Comparison of ENCODE assay signal across 19 cellular contexts in genomic region chr1:228157381-228158126, GRCh38. TPM values are rescaled to one million over a fixed set of nuclear protein-coding genes. Genes with fewer than 3 reads are reported as not detected.
DNase-seq lines count a peak whose midpoint lies in the region; ATAC-seq and TF ChIP-seq lines count a peak whose summit lies in the region.
"Had no signal": no experiment of that assay in that cellular context is flagged by ENCODE, and none has a peak within 500 bp of the region (broad histone marks: within the 10 kb centered on the region; RNA-seq: fewer than 3 reads in every experiment).

No MANE protein-coding gene starts in this region.

- ATAC-seq in CD8-positive, alpha-beta T cell = peak; percentile 74
- peak; percentile 34 for ATAC-seq in central memory CD8-positive, alpha-beta T cell (replicated peaks; ENCODE audit: extremely low read depth, poor library complexity, severe bottlenecking)
- ATAC-seq in naive thymus-derived CD4-positive, alpha-beta T cell = peak; percentile 14
- no peak for ATAC-seq in left lobe of liver

- no peak for TF ChIP-seq CTCF in CD8-positive, alpha-beta T cell (IDR thresholded peaks at IDR 0.05)
- TF ChIP-seq CTCF in type B pancreatic cell (conservative IDR thresholded peaks at IDR 0.05) (no peak), GM10266 (IDR thresholded peaks at IDR 0.05; ENCODE audit: control insufficient read depth, insufficient read depth, low read depth, missing control alignments) (no peak)

- H3K4me3 ChIP-seq in BLaER1 = no peak overlapping the region; the same call in 1 of the 2 replicates
- peak overlapping the region; percentile 31 for H3K4me3 ChIP-seq in CD8-positive, alpha-beta T cell (ENCODE audit: low read depth, low read length)
- no peak overlapping the region for H3K4me3 ChIP-seq in naive thymus-derived CD4-positive, alpha-beta T cell (ENCODE audit: low read length)
- H3K4me3 ChIP-seq: adrenal gland, upper lobe of left lung had no signal

- H4K20me1 ChIP-seq in BLaER1 = peaks cover 18% of the 10 kb centered on the region; the same call in 1 of the 2 replicates

- H3K4me1 ChIP-seq in BLaER1 = peaks cover 57% of the 10 kb centered on the region
- peaks cover 45% of the 10 kb centered on the region for H3K4me1 ChIP-seq in CD8-positive, alpha-beta T cell (ENCODE audit: insufficient read depth, low read length)
- H3K4me1 ChIP-seq in naive thymus-derived CD4-positive, alpha-beta T cell (ENCODE audit: control insufficient read depth in 2 of 2, insufficient read depth in 2 of 2, low read length in 2 of 2) = peaks cover 0 to 19% of the 10 kb centered on the region in 2 donors
- H3K4me1 ChIP-seq: adrenal gland had no signal

- H3K27ac ChIP-seq in BLaER1 = peak overlapping the region; percentile 68
- peak overlapping the region; percentile 30 for H3K27ac ChIP-seq in CD8-positive, alpha-beta T cell (ENCODE audit: low read depth, low read length)
- H3K27ac ChIP-seq in naive thymus-derived CD4-positive, alpha-beta T cell (ENCODE audit: low read depth, low read length) = no peak overlapping the region
- H3K27ac ChIP-seq: adrenal gland, upper lobe of left lung had no signal

- CTCF ChIA-PET in CD8-positive, alpha-beta T cell (lab: Charles Lee) = interaction anchor here (0.8 to 1.6 kb wide), 5 partner anchors 9 to 27 kb away, joined by 3 to 7 read pairs (median 6); partner anchors contain the start of gene GUK1
- CTCF ChIA-PET in naive thymus-derived CD4-positive, alpha-beta T cell (lab: Charles Lee) = interaction anchor here (1.0 kb wide), 1 partner anchor 329 kb away, joined by 3 read pairs; the partner anchor contains the start of gene RNF187

- POLR2A ChIA-PET in CD8-positive, alpha-beta T cell (lab: Charles Lee) = interaction anchor here (0.9 to 4.0 kb wide), 3 partner anchors 8 to 21 kb away, joined by 5 to 28 read pairs (median 6); partner anchors contain the start of genes GUK1 and IBA57
- POLR2A ChIA-PET in naive thymus-derived CD4-positive, alpha-beta T cell (lab: Charles Lee) = interaction anchor here (2.9 kb wide), 1 partner anchor 8 kb away, joined by 19 read pairs; the partner anchor contains the start of gene IBA57

- intact Hi-C loops in CD8-positive, alpha-beta T cell (cut with DNase I, micrococcal nuclease) = loop anchor here (2.0 kb wide), 1 partner anchor 17 kb away; the partner anchor contains the start of gene GUK1 (in 2 of the 2)
- intact Hi-C loops in naive thymus-derived CD4-positive, alpha-beta T cell (cut with micrococcal nuclease) = loop anchor here in 1 of 2 donors (2.0 kb wide), 1 partner anchor 17 kb away; the partner anchor contains the start of gene GUK1

- H3K9me3 Mint-ChIP-seq in CD8-positive, alpha-beta T cell = no peaks in the 10 kb centered on the region
- H3K9me3 Mint-ChIP-seq in central memory CD8-positive, alpha-beta T cell = no peaks in the 10 kb centered on the region
- peaks cover 0 to 1% (median 0%) of the 10 kb centered on the region in 11 donors for H3K9me3 Mint-ChIP-seq in naive thymus-derived CD4-positive, alpha-beta T cell
- no peaks in the 10 kb centered on the region for H3K9me3 Mint-ChIP-seq in type B pancreatic cell
- H3K9me3 Mint-ChIP-seq: nephron; stimulated activated naive CD8-positive, alpha-beta T cell treated with anti-CD3 and anti-CD28 coated beads, Interleukin-15, Interleukin-2, amounts not matched to agents 100 ng/mL and 50 ng/mL, for 24 hours; T-helper 2 cell treated with Interferon-gamma antibody and Interleukin-4, amounts not matched to agents 5 μg/mL and 100 μg/mL, for 36 hours had no signal

- H3K4me3 Mint-ChIP-seq in CD8-positive, alpha-beta T cell = peak overlapping the region; percentile 78
- H3K4me3 Mint-ChIP-seq in central memory CD8-positive, alpha-beta T cell = peak overlapping the region; percentile 29
- H3K4me3 Mint-ChIP-seq in naive thymus-derived CD4-positive, alpha-beta T cell = peak overlapping the region in 4 of 10 donors; percentile 27 to 69 (median 42)
- no peak overlapping the region for H3K4me3 Mint-ChIP-seq in type B pancreatic cell
- H3K4me3 Mint-ChIP-seq: nephron; stimulated activated naive CD8-positive, alpha-beta T cell treated with anti-CD3 and anti-CD28 coated beads, Interleukin-15, Interleukin-2, amounts not matched to agents 100 ng/mL and 50 ng/mL, for 24 hours; T-helper 2 cell treated with Interferon-gamma antibody and Interleukin-4, amounts not matched to agents 5 μg/mL and 100 μg/mL, for 36 hours had no signal

- H3K27me3 Mint-ChIP-seq in CD8-positive, alpha-beta T cell (ENCODE audit: low read depth) = no peaks in the 10 kb centered on the region
- H3K27me3 Mint-ChIP-seq in central memory CD8-positive, alpha-beta T cell = no peaks in the 10 kb centered on the region
- no peaks in the 10 kb centered on the region for H3K27me3 Mint-ChIP-seq in naive thymus-derived CD4-positive, alpha-beta T cell
- H3K27me3 Mint-ChIP-seq in type B pancreatic cell = no peaks in the 10 kb centered on the region
- H3K27me3 Mint-ChIP-seq: stimulated activated naive CD8-positive, alpha-beta T cell treated with anti-CD3 and anti-CD28 coated beads, Interleukin-15, Interleukin-2, amounts not matched to agents 100 ng/mL and 50 ng/mL, for 24 hours had no signal

- no peaks in the 10 kb centered on the region for H3K36me3 ChIP-seq in BLaER1
- no peaks in the 10 kb centered on the region for H3K36me3 ChIP-seq in CD8-positive, alpha-beta T cell (ENCODE audit: insufficient read depth, low read length)
- no peaks in the 10 kb centered on the region for H3K36me3 ChIP-seq in naive thymus-derived CD4-positive, alpha-beta T cell (ENCODE audit: control insufficient read depth in 2 of 3, insufficient read depth in 3 of 3, low read length in 3 of 3)
- H3K36me3 ChIP-seq: adrenal gland had no signal

- peak overlapping the region; percentile 53 for H3K9ac ChIP-seq in BLaER1

- no peaks in the 10 kb centered on the region for H3K36me3 Mint-ChIP-seq in CD8-positive, alpha-beta T cell
- H3K36me3 Mint-ChIP-seq in central memory CD8-positive, alpha-beta T cell (ENCODE audit: insufficient read depth) = peaks cover 14% of the 10 kb centered on the region
- no peaks in the 10 kb centered on the region for H3K36me3 Mint-ChIP-seq in naive thymus-derived CD4-positive, alpha-beta T cell
- no peaks in the 10 kb centered on the region for H3K36me3 Mint-ChIP-seq in type B pancreatic cell

- peak overlapping the region; percentile 78 for H3K4me2 ChIP-seq in BLaER1

- H3K9me3 ChIP-seq in BLaER1 = no peaks in the 10 kb centered on the region
- no peaks in the 10 kb centered on the region for H3K9me3 ChIP-seq in CD8-positive, alpha-beta T cell (ENCODE audit: low read length)
- H3K9me3 ChIP-seq in naive thymus-derived CD4-positive, alpha-beta T cell (ENCODE audit: control insufficient read depth in 2 of 3, low read length in 3 of 3) = no peaks in the 10 kb centered on the region
- H3K9me3 ChIP-seq: adrenal gland, upper lobe of left lung had no signal

- DNase-seq in CD8-positive, alpha-beta T cell = peak in 3 of 7 experiments; percentile 51 to 69 (median 68)
- no peak for DNase-seq in central memory CD8-positive, alpha-beta T cell (ENCODE audit: low spot score in 2 of 2)
- peak in 1 of 9 donors; percentile 43 for DNase-seq in naive thymus-derived CD4-positive, alpha-beta T cell
- no peak for DNase-seq in type B pancreatic cell (ENCODE audit: extremely low spot score, unreplicated experiment)
- no peak for DNase-seq in SHP77 treated with DMSO at 0.1 percent for 48 hours (lab: John Stamatoyannopoulos, UW)
- no peak for DNase-seq in left lobe of liver (ENCODE audit: low spot score)
- DNase-seq in GM10266 (ENCODE audit: extremely low spot score) = no peak
- DNase-seq: activated CD4-positive, alpha-beta T cell treated with anti-CD3 and anti-CD28 coated beads, Interleukin-2, amount 50 U/mL, for 48 hours; dermis blood vessel endothelial cell; Kasumi-1; mesenchymal stem cell; NCI-H1092 treated with DMSO at 0.1 percent for 48 hours; NCI-H2081 had no signal

- H3K27ac Mint-ChIP-seq in CD8-positive, alpha-beta T cell = peak overlapping the region; percentile 75
- H3K27ac Mint-ChIP-seq in central memory CD8-positive, alpha-beta T cell (ENCODE audit: low read depth) = no peak overlapping the region
- peak overlapping the region in 3 of 9 donors; percentile 72 to 83 (median 83) for H3K27ac Mint-ChIP-seq in naive thymus-derived CD4-positive, alpha-beta T cell
- H3K27ac Mint-ChIP-seq in type B pancreatic cell = no peak overlapping the region
- H3K27ac Mint-ChIP-seq: nephron; stimulated activated naive CD8-positive, alpha-beta T cell treated with anti-CD3 and anti-CD28 coated beads, Interleukin-15, Interleukin-2, amounts not matched to agents 100 ng/mL and 50 ng/mL, for 24 hours; T-helper 2 cell treated with Interferon-gamma antibody and Interleukin-4, amounts not matched to agents 5 μg/mL and 100 μg/mL, for 36 hours had no signal

- H3K27me3 ChIP-seq in BLaER1 = no peaks in the 10 kb centered on the region
- H3K27me3 ChIP-seq in CD8-positive, alpha-beta T cell (ENCODE audit: insufficient read depth, low read length) = no peaks in the 10 kb centered on the region
- H3K27me3 ChIP-seq in naive thymus-derived CD4-positive, alpha-beta T cell (ENCODE audit: control insufficient read depth in 2 of 2, insufficient read depth in 2 of 2, low read length in 2 of 2) = no peaks in the 10 kb centered on the region

- peaks cover 47% of the 10 kb centered on the region for H3K4me1 Mint-ChIP-seq in CD8-positive, alpha-beta T cell (ENCODE audit: low read depth)
- H3K4me1 Mint-ChIP-seq in central memory CD8-positive, alpha-beta T cell = peaks cover 10% of the 10 kb centered on the region
- peaks cover 0 to 32% (median 24%) of the 10 kb centered on the region in 7 donors for H3K4me1 Mint-ChIP-seq in naive thymus-derived CD4-positive, alpha-beta T cell
- no peaks in the 10 kb centered on the region for H3K4me1 Mint-ChIP-seq in type B pancreatic cell (ENCODE audit: unreplicated experiment)

RNA-seq across cellular contexts. Expression of gene GJC2, which starts 7.8 kb away (rescaled TPM):
- total RNA-seq in CD8-positive, alpha-beta T cell = 1 to 10 TPM; 5.9 to 8.2 TPM
- total RNA-seq in naive thymus-derived CD4-positive, alpha-beta T cell = 1 to 10 TPM in 2 of 5 experiments, under 1 TPM in 3; 0.70 to 3.3 (median 0.94) TPM
- not detected for polyA plus RNA-seq in naive thymus-derived CD4-positive, alpha-beta T cell
- total RNA-seq in type B pancreatic cell (ENCODE audit: low replicate concordance) (0.76 and 1.3 TPM in 2 replicates), left lobe of liver (0.50 TPM)

RNA-seq across cellular contexts. Expression of gene IBA57, which starts 8.1 kb away (rescaled TPM):
- 10 to 100 TPM; 23.5 to 23.8 TPM for total RNA-seq in CD8-positive, alpha-beta T cell
- total RNA-seq in naive thymus-derived CD4-positive, alpha-beta T cell = 10 to 100 TPM in 4 of 5 experiments, 1 to 10 TPM in 1; 9.3 to 17.1 (median 10.9) TPM
- 1 to 10 TPM; 5.4 to 5.6 TPM for polyA plus RNA-seq in naive thymus-derived CD4-positive, alpha-beta T cell
- total RNA-seq in type B pancreatic cell (ENCODE audit: low replicate concordance) (9.5 and 10.5 TPM in 2 replicates), left lobe of liver (9.8 TPM)

RNA-seq across cellular contexts. Expression of gene GUK1, which starts 17.5 kb away (rescaled TPM):
- 100 to 1,000 TPM; 548 to 551 TPM for total RNA-seq in CD8-positive, alpha-beta T cell
- total RNA-seq in naive thymus-derived CD4-positive, alpha-beta T cell = 100 to 1,000 TPM; 145 to 309 (median 279) TPM
- 100 to 1,000 TPM; 278 to 315 TPM for polyA plus RNA-seq in naive thymus-derived CD4-positive, alpha-beta T cell
- total RNA-seq in type B pancreatic cell (ENCODE audit: low replicate concordance) (133 and 174 TPM in 2 replicates), left lobe of liver (128 TPM)

RNA-seq across cellular contexts. Expression of gene MRPL55, which starts 48.5 kb away (rescaled TPM):
- 10 to 100 TPM; 90.2 to 90.7 TPM for total RNA-seq in CD8-positive, alpha-beta T cell
- 10 to 100 TPM; 34.3 to 79.3 (median 65.2) TPM for total RNA-seq in naive thymus-derived CD4-positive, alpha-beta T cell
- polyA plus RNA-seq in naive thymus-derived CD4-positive, alpha-beta T cell = 100 to 1,000 TPM; 132 to 149 TPM
- total RNA-seq in type B pancreatic cell (ENCODE audit: low replicate concordance) (47.4 and 58.8 TPM in 2 replicates), left lobe of liver (38.0 TPM)

RNA-seq across cellular contexts. Expression of gene OBSCN, which starts 50.3 kb away (rescaled TPM):
- 10 to 100 TPM; 58.3 to 65.3 TPM for total RNA-seq in CD8-positive, alpha-beta T cell
- 100 to 1,000 TPM in 3 of 5 experiments, 10 to 100 TPM in 2; 27.4 to 132 (median 110) TPM for total RNA-seq in naive thymus-derived CD4-positive, alpha-beta T cell
- polyA plus RNA-seq in naive thymus-derived CD4-positive, alpha-beta T cell = 1 to 10 TPM; 1.3 to 3.8 TPM
- total RNA-seq in type B pancreatic cell (ENCODE audit: low replicate concordance) = 17.2 and 48.9 TPM in 2 replicates
- total RNA-seq in left lobe of liver = 3.1 TPM
